In genomic region chr1:200129480-200129879, GRCh38 we compare ENCODE assay signal across 10 cellular contexts.
DNase-seq lines count a peak whose midpoint lies in the region; ATAC-seq lines count a peak whose summit lies in the region.
"Had no signal": no experiment of that assay in that cellular context is flagged by ENCODE, and none has a peak within 500 bp of the region (broad histone marks: within the 10 kb centered on the region; RNA-seq: fewer than 3 reads in every experiment).

No MANE protein-coding gene starts in this region.

- no peak overlapping the region for H3K4me3 Mint-ChIP-seq in stimulated activated naive B cell treated with anti-CD40 and anti-IgM and Interleukin-4, amounts not matched to agents 10 μg/mL and 1 μg/mL and 100 μg/mL, for 72 hours

- no peaks in the 10 kb centered on the region for H3K36me3 Mint-ChIP-seq in stimulated activated naive B cell treated with anti-CD40 and anti-IgM and Interleukin-4, amounts not matched to agents 10 μg/mL and 1 μg/mL and 100 μg/mL, for 72 hours
- H3K36me3 Mint-ChIP-seq: activated naive CD4-positive, alpha-beta T cell treated with anti-CD3 and anti-CD28 coated beads, Interleukin-2, amount 50 U/mL, for 72 hours had no signal

- DNase-seq in activated gamma-delta T cell treated with Interleukin-2 at 50 U/mL for 16 hours (peak; percentile 11), activated gamma-delta T cell (lab: John Stamatoyannopoulos, UW) (no peak), ACHN (no peak), SK-N-DZ (ENCODE audit: low spot score) (no peak)
- peak; percentile 5 for DNase-seq in activated gamma-delta T cell treated with anti-CD3 and anti-CD28 coated beads, Interleukin-2, amount 50 U/mL, for 16 hours (ENCODE audit: low read depth)
- no peak for DNase-seq in stimulated activated naive B cell treated with anti-CD40 and anti-IgM and Interleukin-4, amounts not matched to agents 10 μg/mL and 1 μg/mL and 100 μg/mL, for 72 hours
- no peak for DNase-seq in stimulated activated CD4-positive, alpha-beta T cell treated with anti-CD3 and anti-CD28 coated beads, Interleukin-15, amount 100 ng/mL, for 24 hours
- DNase-seq: NCI-H146 had no signal

- no peak overlapping the region for H3K27ac Mint-ChIP-seq in stimulated activated naive B cell treated with anti-CD40 and anti-IgM and Interleukin-4, amounts not matched to agents 10 μg/mL and 1 μg/mL and 100 μg/mL, for 72 hours
- H3K27ac Mint-ChIP-seq: activated naive CD4-positive, alpha-beta T cell treated with anti-CD3 and anti-CD28 coated beads, Interleukin-2, amount 50 U/mL, for 72 hours had no signal

- H3K4me1 Mint-ChIP-seq in stimulated activated naive B cell treated with anti-CD40 and anti-IgM and Interleukin-4, amounts not matched to agents 10 μg/mL and 1 μg/mL and 100 μg/mL, for 72 hours: peaks cover 17 to 23% of the 10 kb centered on the region in 2 donors

- H3K9me3 Mint-ChIP-seq in stimulated activated naive B cell treated with anti-CD40 and anti-IgM and Interleukin-4, amounts not matched to agents 10 μg/mL and 1 μg/mL and 100 μg/mL, for 72 hours: no peaks in the 10 kb centered on the region
- H3K9me3 Mint-ChIP-seq: activated naive CD4-positive, alpha-beta T cell treated with anti-CD3 and anti-CD28 coated beads, Interleukin-2, amount 50 U/mL, for 72 hours had no signal

- ATAC-seq in HG03095 (IDR thresholded peaks at IDR 0.05; ENCODE audit: unreplicated experiment): peak; percentile 60
- ATAC-seq in stimulated activated naive B cell treated with anti-CD40 and anti-IgM and Interleukin-4, amounts not matched to agents 10 μg/mL and 1 μg/mL and 100 μg/mL, for 72 hours (replicated peaks): peak; percentile 34 to 68

- in situ Hi-C loops in ACHN (cut with HindIII; ENCODE audit: low pct_ligation_motif_present, low pct_unique_long_range_greater_than_20kb, low sequenced_read_pairs): no loop called here

- no peaks in the 10 kb centered on the region for H3K27me3 Mint-ChIP-seq in stimulated activated naive B cell treated with anti-CD40 and anti-IgM and Interleukin-4, amounts not matched to agents 10 μg/mL and 1 μg/mL and 100 μg/mL, for 72 hours

Comparison
In these comparisons a context has a peak if more than half of its experiments do, and no peak if none do; other contexts are left out.
1. DNase-seq: peak in activated gamma-delta T cell treated with Interleukin-2 at 50 U/mL for 16 hours (single experiment) and activated gamma-delta T cell treated with anti-CD3 and anti-CD28 coated beads, Interleukin-2, amount 50 U/mL, for 16 hours (single experiment); none in activated gamma-delta T cell (single experiment), stimulated activated naive B cell treated with anti-CD40 and anti-IgM and Interleukin-4, amounts not matched to agents 10 μg/mL and 1 μg/mL and 100 μg/mL, for 72 hours (single experiment), ACHN (single experiment), stimulated activated CD4-positive, alpha-beta T cell treated with anti-CD3 and anti-CD28 coated beads, Interleukin-15, amount 100 ng/mL, for 24 hours (single experiment) and SK-N-DZ (single experiment).